In the genomic region with DNA sequence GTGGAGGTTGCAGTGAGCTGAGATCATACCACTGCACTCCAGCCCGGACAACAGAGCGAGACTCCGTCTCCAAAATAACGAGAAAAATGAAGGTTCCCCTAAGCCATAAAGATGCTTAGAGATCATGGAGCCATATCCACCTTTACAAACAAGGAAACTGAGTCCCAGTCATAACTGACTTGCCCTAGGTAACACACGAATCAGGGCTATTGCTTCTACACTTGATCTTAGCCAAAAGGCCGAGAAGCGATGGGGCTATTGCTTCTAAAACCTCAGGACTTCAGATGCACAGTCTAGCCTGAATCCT, we compare ENCODE assay signal across 8 cellular contexts. TPM values are rescaled to one million over a fixed set of nuclear protein-coding genes. Genes with fewer than 3 reads are reported as not detected.
DNase-seq lines count a peak whose midpoint lies in the region; TF ChIP-seq lines count a peak whose summit lies in the region.

No MANE protein-coding gene starts in this region.

- H3K9me3 ChIP-seq in CD4-positive, alpha-beta memory T cell (ENCODE audit: control insufficient read depth in 1 of 2, low read length in 2 of 2): no peaks in the 10 kb centered on the region
- H3K9me3 ChIP-seq in NT2/D1 (ENCODE audit: insufficient read depth, low read length): no peaks in the 10 kb centered on the region
- H3K9me3 ChIP-seq in endocrine pancreas (ENCODE audit: control insufficient read depth, low read length): no peaks in the 10 kb centered on the region

- CTCF ChIA-PET in CD4-positive, alpha-beta memory T cell (lab: Charles Lee; ENCODE audit: partially characterized antibody): interaction anchor here (2.6 kb wide), 1 partner anchor 12 kb away, joined by 16 read pairs; the partner anchor contains the start of gene CA11

- no peaks in the 10 kb centered on the region for H3K27me3 ChIP-seq in CD4-positive, alpha-beta memory T cell (ENCODE audit: insufficient read depth, low read length)
- peaks cover 15% of the 10 kb centered on the region for H3K27me3 ChIP-seq in NT2/D1 (ENCODE audit: insufficient read depth, insufficient read length)
- H3K27me3 ChIP-seq in endocrine pancreas (ENCODE audit: control insufficient read depth, insufficient read depth, low read length): no peaks in the 10 kb centered on the region

- H3K27me3 Mint-ChIP-seq in CD4-positive, alpha-beta memory T cell: no peaks in the 10 kb centered on the region
- no peaks in the 10 kb centered on the region for H3K27me3 Mint-ChIP-seq in osteocyte (ENCODE audit: unreplicated experiment)

- H3K36me3 Mint-ChIP-seq in CD4-positive, alpha-beta memory T cell: peaks cover 14 to 51% of the 10 kb centered on the region in 2 donors
- H3K36me3 Mint-ChIP-seq in osteocyte (ENCODE audit: unreplicated experiment): peaks cover 4% of the 10 kb centered on the region

- peak overlapping the region; percentile 84 to 89 (median 86) for H3K4me3 Mint-ChIP-seq in CD4-positive, alpha-beta memory T cell
- H3K4me3 Mint-ChIP-seq in osteocyte (ENCODE audit: unreplicated experiment): peak overlapping the region; percentile 76

- H3K9me3 Mint-ChIP-seq in CD4-positive, alpha-beta memory T cell: peaks cover 0 to 4% (median 0%) of the 10 kb centered on the region in 8 donors
- H3K9me3 Mint-ChIP-seq in osteocyte (ENCODE audit: unreplicated experiment): no peaks in the 10 kb centered on the region

- H3K36me3 ChIP-seq in CD4-positive, alpha-beta memory T cell (ENCODE audit: insufficient read depth, low read length): peaks cover 35% of the 10 kb centered on the region
- no peaks in the 10 kb centered on the region for H3K36me3 ChIP-seq in NT2/D1 (ENCODE audit: insufficient read depth, insufficient read length, low read length)
- no peaks in the 10 kb centered on the region for H3K36me3 ChIP-seq in endocrine pancreas (ENCODE audit: control insufficient read depth, insufficient read depth, low read length)

- peak overlapping the region; percentile 66 for H3K9ac ChIP-seq in NT2/D1 (ENCODE audit: insufficient read length, low read depth)
- peak overlapping the region; percentile 38 for H3K9ac ChIP-seq in endocrine pancreas (ENCODE audit: control insufficient read depth, insufficient read depth, low read length)

- no peak for DNase-seq in CD4-positive, alpha-beta memory T cell
- no peak for DNase-seq in NT2/D1 (ENCODE audit: low read depth, low spot score)
- no peak for DNase-seq in osteocyte (ENCODE audit: extremely low spot score, unreplicated experiment)
- no peak for DNase-seq in NCI-H526 treated with DMSO at 0.1 percent for 48 hours (lab: John Stamatoyannopoulos, UW)
- DNase-seq in stimulated activated CD4-positive, alpha-beta T cell treated with anti-CD3 and anti-CD28 coated beads, Interleukin-15, amount 100 ng/mL, for 24 hours: no peak
- DNase-seq in NCI-H774 (lab: John Stamatoyannopoulos, UW): no peak
- DNase-seq in pons (ENCODE audit: low spot score): no peak

- intact Hi-C loops in CD4-positive, alpha-beta memory T cell (cut with micrococcal nuclease): no loop called here

- H3K4me3 ChIP-seq in CD4-positive, alpha-beta memory T cell (ENCODE audit: low read length in 2 of 2): peak overlapping the region; percentile 3 to 4
- H3K4me3 ChIP-seq in NT2/D1 (ENCODE audit: insufficient read length, low read depth): peak overlapping the region; percentile 25
- H3K4me3 ChIP-seq in endocrine pancreas (ENCODE audit: control insufficient read depth, insufficient read depth, low read length): peak overlapping the region; percentile 42

- POLR2A ChIA-PET in CD4-positive, alpha-beta memory T cell (lab: Charles Lee; ENCODE audit: partially characterized antibody): interaction anchor here (0.7 to 6.4 kb wide), 9 partner anchors 11 to 301 kb away, joined by 3 to 76 read pairs (median 6); partner anchors contain the start of genes CA11, RPL18 and SPHK2

- peaks cover 37% of the 10 kb centered on the region for H3K4me1 ChIP-seq in CD4-positive, alpha-beta memory T cell (ENCODE audit: insufficient read depth, low read length)
- H3K4me1 ChIP-seq in NT2/D1 (ENCODE audit: insufficient read depth, insufficient read length) (peaks cover 12% of the 10 kb centered on the region), endocrine pancreas (ENCODE audit: control insufficient read depth, insufficient read depth, low read length) (no peaks in the 10 kb centered on the region)

- no peak for TF ChIP-seq CTCF in osteocyte (IDR thresholded peaks at IDR 0.05)

- H3K27ac ChIP-seq in CD4-positive, alpha-beta memory T cell (ENCODE audit: low read depth, low read length): peak overlapping the region; percentile 88

- peaks cover 12 to 51% (median 33%) of the 10 kb centered on the region in 4 donors for H3K4me1 Mint-ChIP-seq in CD4-positive, alpha-beta memory T cell
- H3K4me1 Mint-ChIP-seq in osteocyte (ENCODE audit: unreplicated experiment): peaks cover 76% of the 10 kb centered on the region

- H3K27ac Mint-ChIP-seq in CD4-positive, alpha-beta memory T cell: peak overlapping the region; percentile 92 to 98 (median 95)
- H3K27ac Mint-ChIP-seq in osteocyte (ENCODE audit: unreplicated experiment): peak overlapping the region; percentile 93

RNA-seq across cellular contexts. Expression of gene DBP, which starts 3.2 kb away (rescaled TPM):
- total RNA-seq in CD4-positive, alpha-beta memory T cell: 10 to 100 TPM; 62.6 to 69.5 TPM
- polyA plus RNA-seq in CD4-positive, alpha-beta memory T cell: 100 to 1,000 TPM in 1 of 2 donors, 10 to 100 TPM in 1; 37.4 to 113 TPM
- 18.5 and 20.3 TPM in 2 replicates for total RNA-seq in osteocyte

RNA-seq across cellular contexts. Expression of gene CA11, which starts 12.0 kb away (rescaled TPM):
- 10 to 100 TPM; 13.7 to 15.4 TPM for total RNA-seq in CD4-positive, alpha-beta memory T cell
- 1 to 10 TPM; 5.0 to 9.4 TPM for polyA plus RNA-seq in CD4-positive, alpha-beta memory T cell
- 34.2 and 40.7 TPM in 2 replicates for total RNA-seq in osteocyte

RNA-seq across cellular contexts. Expression of gene SPHK2, which starts 14.7 kb away (rescaled TPM):
- total RNA-seq in CD4-positive, alpha-beta memory T cell: 10 to 100 TPM; 25.0 to 29.1 TPM
- 1 to 10 TPM; 6.0 to 8.4 TPM for polyA plus RNA-seq in CD4-positive, alpha-beta memory T cell
- total RNA-seq in osteocyte: 34.4 and 34.7 TPM in 2 replicates

RNA-seq across cellular contexts. Expression of gene RPL18, which starts 15.0 kb away (rescaled TPM):
- 1,000 to 10,000 TPM; 2,357 to 2,448 TPM for total RNA-seq in CD4-positive, alpha-beta memory T cell
- 1,000 to 10,000 TPM; 2,084 to 2,180 TPM for polyA plus RNA-seq in CD4-positive, alpha-beta memory T cell
- 1,287 and 1,310 TPM in 2 replicates for total RNA-seq in osteocyte

RNA-seq across cellular contexts. Expression of gene FAM83E, which starts 19.1 kb away (rescaled TPM):
- 1 to 10 TPM; 4.3 to 5.3 TPM for total RNA-seq in CD4-positive, alpha-beta memory T cell
- polyA plus RNA-seq in CD4-positive, alpha-beta memory T cell: not detected
- total RNA-seq in osteocyte: 1.1 and 1.3 TPM in 2 replicates
